6 cellular contexts compared by ENCODE assay signal in the genomic region with DNA sequence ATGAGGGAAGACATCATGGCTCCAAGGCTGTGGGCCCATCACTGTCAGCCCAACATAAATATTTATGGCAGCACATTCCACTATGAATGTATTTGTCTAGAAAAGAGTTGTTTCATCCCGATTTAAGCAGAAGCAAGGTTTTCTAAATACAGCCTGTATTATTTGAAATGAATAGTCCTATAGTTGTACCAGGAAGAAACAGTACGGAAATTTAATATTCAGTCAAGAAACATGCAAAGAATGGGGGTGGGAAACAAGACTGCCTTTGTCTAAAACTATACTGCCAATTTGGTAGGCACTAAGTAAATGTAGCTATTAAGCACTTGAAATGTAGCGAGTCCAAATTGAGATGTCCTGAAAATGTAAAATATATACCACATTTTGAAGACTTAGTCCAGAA.
"Had no signal": no experiment of that assay in that cellular context is flagged by ENCODE, and none has a peak within 500 bp of the region (broad histone marks: within the 10 kb centered on the region; RNA-seq: fewer than 3 reads in every experiment).

No MANE protein-coding gene starts in this region.

- H3K36me3 Mint-ChIP-seq: IgD-negative memory B cell had no signal

- H3K4me3 Mint-ChIP-seq: GM23338, H9, IgD-negative memory B cell had no signal

- H2AFZ ChIP-seq: GM23338 had no signal

- H3K4me3 ChIP-seq: GM23338 had no signal

- ATAC-seq: GM23338 had no signal

- H3K9me3 Mint-ChIP-seq: GM23338, IgD-negative memory B cell had no signal

- H3K27ac Mint-ChIP-seq: GM23338, H9, IgD-negative memory B cell had no signal

- DNase-seq: H9, HCEC 1CT, KBM-7 had no signal

- H3K27ac ChIP-seq: KMS-11 had no signal

- H3K9ac ChIP-seq: KMS-11 had no signal

- H3K4me2 ChIP-seq: GM23338, KMS-11 had no signal
